17 cellular contexts compared by ENCODE assay signal in genomic region chr15:74855857-74856256, GRCh38. TPM values are rescaled to one million over a fixed set of nuclear protein-coding genes. Genes with fewer than 3 reads are reported as not detected.
A peak's percentile ranks its signal among the peaks of the same experiment; 100 is the strongest.
DNase-seq lines count a peak whose midpoint lies in the region; ATAC-seq and TF ChIP-seq lines count a peak whose summit lies in the region.
"Had no signal": no experiment of that assay in that cellular context is flagged by ENCODE, and none has a peak within 500 bp of the region (broad histone marks: within the 10 kb centered on the region; RNA-seq: fewer than 3 reads in every experiment).

No MANE protein-coding gene starts in this region.

- intact Hi-C loops in gastrocnemius medialis (cut with DNase I; ENCODE audit: low total_unique reads) = no loop called here

- POLR2A ChIA-PET in SK-N-SH (lab: Yijun Ruan, JAX) = interaction anchor here (0.9 to 1.4 kb wide), 2 partner anchors 14 to 34 kb away, joined by 4 to 6 read pairs; no protein-coding TSS in a partner anchor

- CTCF ChIA-PET in activated naive CD4-positive, alpha-beta T cell treated with anti-CD3 and anti-CD28 coated beads, Interleukin-2, amount 10 ng/mL, durations not matched to agents 7 days and 5 days (lab: Charles Lee) = interaction anchor here (0.5 to 1.3 kb wide), 2 partner anchors 26 to 75 kb away, joined by 3 read pairs; no protein-coding TSS in a partner anchor
- CTCF ChIA-PET in SK-N-SH (lab: Yijun Ruan, JAX) = interaction anchor here (0.8 to 3.1 kb wide), 6 partner anchors 12 to 94 kb away, joined by 3 to 9 read pairs (median 4); partner anchors contain the start of gene ULK3

- H3K27me3 Mint-ChIP-seq in activated naive CD4-positive, alpha-beta T cell treated with anti-CD3 and anti-CD28 coated beads, Interleukin-2, amount 10 ng/mL, durations not matched to agents 7 days and 5 days = no peaks in the 10 kb centered on the region
- no peaks in the 10 kb centered on the region for H3K27me3 Mint-ChIP-seq in endodermal cell (ENCODE audit: insufficient read depth)

- peak; percentile 69 to 71 for ATAC-seq in gastrocnemius medialis

- TF ChIP-seq RAD21 in SK-N-SH (IDR thresholded peaks at IDR 0.05; ENCODE audit: low read length) = no peak

- no peaks in the 10 kb centered on the region for H3F3A ChIP-seq in SK-N-SH (replicated peaks; ENCODE audit: insufficient read depth)

- TF ChIP-seq EP300 in SK-N-SH (IDR thresholded peaks at IDR 0.05; ENCODE audit: borderline replicate concordance in 1 of 2, low read depth in 1 of 2, low read length in 1 of 2) = no peak

- peaks cover 55% of the 10 kb centered on the region for H3K79me2 ChIP-seq in SK-N-SH (ENCODE audit: insufficient read depth)

- H3K27ac ChIP-seq in SK-N-SH (ENCODE audit: low read depth in 2 of 2, low read length in 1 of 2) (no peak overlapping the region), endodermal cell (ENCODE audit: low read depth, low read length) (no peak overlapping the region), gastrocnemius medialis (peak overlapping the region; percentile 70 to 74 (median 72))
- H3K27ac ChIP-seq: breast epithelium had no signal

- in situ Hi-C loops in gastrocnemius medialis (cut with MboI; ENCODE audit: low sequenced_read_pairs in 4 of 4) = no loop called here

- peak overlapping the region; percentile 75 for H3K27ac Mint-ChIP-seq in activated naive CD4-positive, alpha-beta T cell treated with anti-CD3 and anti-CD28 coated beads, Interleukin-2, amount 10 ng/mL, durations not matched to agents 7 days and 5 days
- peak overlapping the region; percentile 52 for H3K27ac Mint-ChIP-seq in endodermal cell

- 95% methylated on average over 2 of the region's 2 CpGs for WGBS in SK-N-SH (ENCODE audit: low lambda C conversion rate)
- WGBS in endodermal cell (ENCODE audit: insufficient coverage in 1 of 2, insufficient read length in 1 of 2), 2 experiments = 90% methylated on average over 2 of the region's 2 CpGs; no CpG with 5 or more reads in 1 of the 2 experiments

- H3K4me2 ChIP-seq in SK-N-SH = no peak overlapping the region

- H3K27me3 ChIP-seq in SK-N-SH (ENCODE audit: insufficient read depth) (no peaks in the 10 kb centered on the region), endodermal cell (ENCODE audit: control insufficient read depth, insufficient read depth, low read length, poor library complexity, severe bottlenecking) (no peaks in the 10 kb centered on the region), gastrocnemius medialis (no peaks in the 10 kb centered on the region)
- H3K27me3 ChIP-seq: breast epithelium had no signal

- TF ChIP-seq POLR2A in gastrocnemius medialis (IDR thresholded peaks at IDR 0.05) = no peak

- H3K9me2 ChIP-seq in SK-N-SH = no peaks in the 10 kb centered on the region

- no peak overlapping the region for H3K4me3 Mint-ChIP-seq in activated naive CD4-positive, alpha-beta T cell treated with anti-CD3 and anti-CD28 coated beads, Interleukin-2, amount 10 ng/mL, durations not matched to agents 7 days and 5 days
- no peak overlapping the region for H3K4me3 Mint-ChIP-seq in endodermal cell

- no peak for TF ChIP-seq CTCF in SK-N-SH (IDR thresholded peaks at IDR 0.05)
- no peak for TF ChIP-seq CTCF in endodermal cell (conservative IDR thresholded peaks at IDR 0.05)
- TF ChIP-seq CTCF in gastrocnemius medialis (IDR thresholded peaks at IDR 0.05 in 4 of 5, conservative IDR thresholded peaks at IDR 0.05 in 1 of 5) = no peak

- no peak for DNase-seq in activated naive CD4-positive, alpha-beta T cell treated with anti-CD3 and anti-CD28 coated beads, Interleukin-2, amount 10 ng/mL, durations not matched to agents 7 days and 5 days
- no peak for DNase-seq in activated naive CD4-positive, alpha-beta T cell treated with anti-CD3 and anti-CD28 coated beads, Interleukin-2, amount 50 U/mL, for 16 hours
- DNase-seq in SK-N-SH (peak; percentile 48), endodermal cell (no peak), gastrocnemius medialis (peak; percentile 48 to 68), NCI-H2227 (lab: John Stamatoyannopoulos, UW; ENCODE audit: unreplicated experiment) (no peak), activated gamma-delta T cell treated with Interleukin-2 at 50 U/mL for 16 hours (no peak), AG20443 (ENCODE audit: low spot score) (no peak)
- DNase-seq: activated effector memory CD4-positive, alpha-beta T cell treated with Interleukin-2 at 50 U/mL for 16 hours; DMS53; effector CD4-positive, alpha-beta T cell; KG1; NCI-H1105 treated with DMSO at 0.1 percent for 48 hours; NCI-H345 had no signal

- peaks cover 30% of the 10 kb centered on the region for H3K4me1 Mint-ChIP-seq in activated naive CD4-positive, alpha-beta T cell treated with anti-CD3 and anti-CD28 coated beads, Interleukin-2, amount 10 ng/mL, durations not matched to agents 7 days and 5 days
- no peaks in the 10 kb centered on the region for H3K4me1 Mint-ChIP-seq in endodermal cell

- peaks cover 14% of the 10 kb centered on the region; the same call in 1 of the 2 replicates for H4K20me1 ChIP-seq in SK-N-SH (ENCODE audit: insufficient read depth)

- no peaks in the 10 kb centered on the region for H3K9me3 Mint-ChIP-seq in activated naive CD4-positive, alpha-beta T cell treated with anti-CD3 and anti-CD28 coated beads, Interleukin-2, amount 10 ng/mL, durations not matched to agents 7 days and 5 days
- no peaks in the 10 kb centered on the region for H3K9me3 Mint-ChIP-seq in endodermal cell

- H3K4me1 ChIP-seq in SK-N-SH (ENCODE audit: control insufficient read depth in 1 of 2, insufficient read depth in 2 of 2, low read depth in 1 of 2, low read length in 1 of 2) (peaks cover 0 to 18% of the 10 kb centered on the region in 2 experiments; a peak in 1 of 4 replicates), endodermal cell (ENCODE audit: control insufficient read depth, insufficient read depth, low read length) (no peaks in the 10 kb centered on the region), gastrocnemius medialis (peaks cover 37 to 48% of the 10 kb centered on the region in 2 donors)
- H3K4me1 ChIP-seq: breast epithelium had no signal

- H3K9ac ChIP-seq in SK-N-SH (no peak overlapping the region), endodermal cell (ENCODE audit: extremely low read depth, low read length, poor library complexity, severe bottlenecking) (no peak overlapping the region)

- H3K36me3 ChIP-seq in SK-N-SH (replicated peaks in 1 of 2; ENCODE audit: control insufficient read depth in 1 of 2, insufficient read depth in 2 of 2, low read length in 1 of 2) (peaks cover 3 to 32% of the 10 kb centered on the region in 2 experiments), endodermal cell (ENCODE audit: control insufficient read depth, insufficient read depth, low read length) (peaks cover 23% of the 10 kb centered on the region), gastrocnemius medialis (peaks cover 0 to 35% of the 10 kb centered on the region in 2 donors)

- no peak overlapping the region for H2AFZ ChIP-seq in SK-N-SH (ENCODE audit: low read depth)

- peaks cover 35% of the 10 kb centered on the region for H3K36me3 Mint-ChIP-seq in activated naive CD4-positive, alpha-beta T cell treated with anti-CD3 and anti-CD28 coated beads, Interleukin-2, amount 10 ng/mL, durations not matched to agents 7 days and 5 days
- peaks cover 17% of the 10 kb centered on the region for H3K36me3 Mint-ChIP-seq in endodermal cell (ENCODE audit: low read depth)

- H3K9me3 ChIP-seq in SK-N-SH (no peaks in the 10 kb centered on the region), endodermal cell (ENCODE audit: control insufficient read depth, low read length) (no peaks in the 10 kb centered on the region), gastrocnemius medialis (no peaks in the 10 kb centered on the region)
- H3K9me3 ChIP-seq: breast epithelium had no signal

- no peak overlapping the region for H3K4me3 ChIP-seq in SK-N-SH (ENCODE audit: low read depth in 2 of 2, low read length in 1 of 2)
- no peak overlapping the region for H3K4me3 ChIP-seq in endodermal cell (ENCODE audit: low read length)
- H3K4me3 ChIP-seq in gastrocnemius medialis = no peak overlapping the region
- H3K4me3 ChIP-seq: breast epithelium, lung had no signal

RNA-seq across cellular contexts. Expression of gene ULK3, which starts 12.9 kb away (rescaled TPM):
- 41.3 and 55.3 TPM in 2 replicates for polyA plus RNA-seq in SK-N-SH (2012; rRNA removed)
- polyA plus RNA-seq in SK-N-SH (2012; cell fraction: cytosol; rRNA removed) = 11.1 and 17.6 TPM in 2 replicates
- polyA plus RNA-seq in SK-N-SH (2012; cell fraction: nucleus; rRNA removed) = 300 and 348 TPM in 2 replicates
- total RNA-seq in endodermal cell (10 to 100 TPM; 33.9 to 36.2 TPM), gastrocnemius medialis (10 to 100 TPM; 39.0 to 56.5 (median 48.1) TPM)
- polyA plus RNA-seq in endodermal cell (2013, experiment 1 of 2) = 49.9 TPM
- 32.5 TPM for polyA plus RNA-seq in endodermal cell (2013, experiment 2 of 2)

RNA-seq across cellular contexts. Expression of gene SCAMP2, which starts 17.3 kb away (rescaled TPM):
- 88.1 and 99.5 TPM in 2 replicates for polyA plus RNA-seq in SK-N-SH (2012; rRNA removed)
- polyA plus RNA-seq in SK-N-SH (2012; cell fraction: cytosol; rRNA removed) = 58.0 and 74.0 TPM in 2 replicates
- polyA plus RNA-seq in SK-N-SH (2012; cell fraction: nucleus; rRNA removed) = 47.0 and 56.7 TPM in 2 replicates
- total RNA-seq in endodermal cell = 10 to 100 TPM; 47.5 to 50.9 TPM
- polyA plus RNA-seq in endodermal cell (2013, experiment 1 of 2) = 33.0 TPM
- 32.1 TPM for polyA plus RNA-seq in endodermal cell (2013, experiment 2 of 2)
- 100 to 1,000 TPM in 1 of 4 donors, 10 to 100 TPM in 3; 46.3 to 122 (median 74.3) TPM for total RNA-seq in gastrocnemius medialis

RNA-seq across cellular contexts. Expression of gene CPLX3, which starts 29.4 kb away (rescaled TPM):
- polyA plus RNA-seq in SK-N-SH (2012; rRNA removed) = not detected in 2 replicates
- not detected in 2 replicates for polyA plus RNA-seq in SK-N-SH (2012; cell fraction: cytosol; rRNA removed)
- 0.08 and 0.23 TPM in 2 replicates for polyA plus RNA-seq in SK-N-SH (2012; cell fraction: nucleus; rRNA removed)
- total RNA-seq in endodermal cell (not detected), gastrocnemius medialis (not detected)
- polyA plus RNA-seq in endodermal cell (2013, experiment 1 of 2) = 0.25 TPM
- polyA plus RNA-seq in endodermal cell (2013, experiment 2 of 2) = 0.17 TPM
- total RNA-seq: lung had no signal
- polyA plus RNA-seq: AG04450 had no signal

RNA-seq across cellular contexts. Expression of gene MPI, which starts 34.0 kb away (rescaled TPM):
- polyA plus RNA-seq in SK-N-SH (2012; rRNA removed) = 58.2 and 63.5 TPM in 2 replicates
- polyA plus RNA-seq in SK-N-SH (2012; cell fraction: cytosol; rRNA removed) = 36.4 and 45.3 TPM in 2 replicates
- 87.1 and 108 TPM in 2 replicates for polyA plus RNA-seq in SK-N-SH (2012; cell fraction: nucleus; rRNA removed)
- total RNA-seq in endodermal cell (10 to 100 TPM; 50.3 to 59.2 TPM), gastrocnemius medialis (100 to 1,000 TPM in 2 of 4 donors, 10 to 100 TPM in 2; 66.7 to 129 (median 98.5) TPM)
- 52.8 TPM for polyA plus RNA-seq in endodermal cell (2013, experiment 1 of 2)
- 41.9 TPM for polyA plus RNA-seq in endodermal cell (2013, experiment 2 of 2)

RNA-seq across cellular contexts. Expression of gene LMAN1L, which starts 43.2 kb away (rescaled TPM):
- 0.02 TPM in 1 of 2 replicates, not detected in the other for polyA plus RNA-seq in SK-N-SH (2012; rRNA removed)
- polyA plus RNA-seq in SK-N-SH (2012; cell fraction: cytosol; rRNA removed) = not detected in 2 replicates
- 0.04 and 0.08 TPM in 2 replicates for polyA plus RNA-seq in SK-N-SH (2012; cell fraction: nucleus; rRNA removed)
- total RNA-seq in endodermal cell = not detected
- polyA plus RNA-seq in endodermal cell (2013, experiment 1 of 2) = not detected
- not detected for polyA plus RNA-seq in endodermal cell (2013, experiment 2 of 2)
- total RNA-seq in gastrocnemius medialis = not detected
- polyA plus RNA-seq: AG04450 had no signal

Comparison
In these comparisons a context has a peak if more than half of its experiments do, and no peak if none do; other contexts are left out.
1. DNase-seq: peak in SK-N-SH (single experiment) and gastrocnemius medialis (2 of 2); none in activated naive CD4-positive, alpha-beta T cell treated with anti-CD3 and anti-CD28 coated beads, Interleukin-2, amount 10 ng/mL, durations not matched to agents 7 days and 5 days (single experiment), activated naive CD4-positive, alpha-beta T cell treated with anti-CD3 and anti-CD28 coated beads, Interleukin-2, amount 50 U/mL, for 16 hours (single experiment), endodermal cell (single experiment), NCI-H2227 (single experiment), activated gamma-delta T cell treated with Interleukin-2 at 50 U/mL for 16 hours (single experiment) and AG20443 (single experiment).
2. H3K27ac ChIP-seq: peak in gastrocnemius medialis (4 of 4); none in SK-N-SH (0 of 2) and endodermal cell (single experiment).